In genomic region chr7:128791121-128791967, GRCh38 we compare ENCODE assay signal across 8 cellular contexts. TPM values are rescaled to one million over a fixed set of nuclear protein-coding genes. Genes with fewer than 3 reads are reported as not detected.
DNase-seq lines count a peak whose midpoint lies in the region; ATAC-seq and TF ChIP-seq lines count a peak whose summit lies in the region.

No MANE protein-coding gene starts in this region.

- TF ChIP-seq CTCF in ovary (IDR thresholded peaks at IDR 0.05): no peak
- no peak for TF ChIP-seq CTCF in thyroid gland (IDR thresholded peaks at IDR 0.05)

- WGBS in ovary, 3 donors: 0 to 1% (median 1%) methylated on average over 58 to 79 of the region's 80 CpGs
- WGBS in thyroid gland, 2 donors: 0% methylated on average over 26 to 38 of the region's 80 CpGs

- H3K4me1 ChIP-seq in SJCRH30 (peaks cover 14% of the 10 kb centered on the region), ovary (ENCODE audit: insufficient read depth) (peaks cover 4% of the 10 kb centered on the region), thyroid gland (peaks cover 8 to 9% of the 10 kb centered on the region in 2 donors)

- no peaks in the 10 kb centered on the region for H3K9me3 ChIP-seq in SJCRH30 (replicated peaks)
- no peaks in the 10 kb centered on the region for H3K9me3 ChIP-seq in ovary
- no peaks in the 10 kb centered on the region for H3K9me3 ChIP-seq in thyroid gland

- TF ChIP-seq EP300 in ovary (IDR thresholded peaks at IDR 0.05): no peak

- H3K27ac ChIP-seq in SJCRH30 (no peak overlapping the region), ovary (peak overlapping the region; percentile 23 to 39), thyroid gland (peak overlapping the region in 1 of 3 donors; percentile 37)

- in situ Hi-C loops in Caki2 (cut with HindIII; ENCODE audit: low pct_unique_long_range_greater_than_20kb, low sequenced_read_pairs): no loop called here

- H3K4me3 ChIP-seq in SJCRH30: peak overlapping the region; percentile 95
- H3K4me3 ChIP-seq in ovary: peak overlapping the region; percentile 70
- peak overlapping the region; percentile 58 to 88 (median 59) for H3K4me3 ChIP-seq in thyroid gland (replicated peaks in 1 of 3)

- TF ChIP-seq POLR2A in ovary (IDR thresholded peaks at IDR 0.05) (no peak), thyroid gland (IDR thresholded peaks at IDR 0.05) (no peak)

- H3K36me3 ChIP-seq in SJCRH30 (peaks cover 3% of the 10 kb centered on the region; the same call in 1 of the 2 replicates), ovary (no peaks in the 10 kb centered on the region), thyroid gland (no peaks in the 10 kb centered on the region)

- intact Hi-C loops in ovary (cut with DNase I) (loop anchor here in 1 of 4 donors (2.0 kb wide), 1 partner anchor 39 kb away; the partner anchor contains the start of gene FLNC), thyroid gland (cut with DNase I) (no loop called here)

- ATAC-seq in GM21390 (IDR thresholded peaks at IDR 0.05; ENCODE audit: unreplicated experiment): peak; percentile 88

- no peaks in the 10 kb centered on the region for H3K27me3 ChIP-seq in SJCRH30
- no peaks in the 10 kb centered on the region for H3K27me3 ChIP-seq in ovary
- H3K27me3 ChIP-seq in thyroid gland: no peaks in the 10 kb centered on the region

- DNase-seq in Caki2 (ENCODE audit: low read depth): peak; percentile 50
- DNase-seq in HuH-7.5 (ENCODE audit: low spot score): peak; percentile 83
- DNase-seq in SJCRH30: peak; percentile 76 to 83
- peak; percentile 75 for DNase-seq in activated naive CD4-positive, alpha-beta T cell treated with Interleukin-2 at 50 U/mL for 16 hours
- peak; percentile 62 for DNase-seq in glomerular visceral epithelial cell (ENCODE audit: extremely low spot score)
- peak; percentile 64 to 74 (median 69) for DNase-seq in ovary
- peak; percentile 62 to 67 for DNase-seq in thyroid gland

RNA-seq across cellular contexts. Expression of gene CCDC136, which starts 0.4 kb away (rescaled TPM):
- 2.7 and 5.2 TPM in 2 replicates for total RNA-seq in Caki2 (2014; rRNA removed; shearing (Covaris generic); ENCODE audit: low replicate concordance)
- total RNA-seq in SJCRH30 (2014; rRNA removed; shearing (Covaris generic)): 11.8 and 16.5 TPM in 2 replicates
- total RNA-seq in ovary (10 to 100 TPM in 1 of 7 donors, 1 to 10 TPM in 6; 2.4 to 14.0 (median 5.9) TPM), thyroid gland (1 to 10 TPM; 4.4 to 4.9 (median 4.6) TPM)
- 1 to 10 TPM; 3.4 to 4.4 TPM for polyA plus RNA-seq in ovary

RNA-seq across cellular contexts. Expression of gene OPN1SW, which starts 15.8 kb away (rescaled TPM):
- not detected in 2 replicates for total RNA-seq in Caki2 (2014; rRNA removed; shearing (Covaris generic); ENCODE audit: low replicate concordance)
- total RNA-seq in SJCRH30 (2014; rRNA removed; shearing (Covaris generic)): not detected in 2 replicates
- not detected for total RNA-seq in ovary
- not detected for polyA plus RNA-seq in ovary
- total RNA-seq in thyroid gland: not detected

RNA-seq across cellular contexts. Expression of gene FLNC, which starts 38.9 kb away (rescaled TPM):
- total RNA-seq in Caki2 (2014; rRNA removed; shearing (Covaris generic); ENCODE audit: low replicate concordance): 0.12 TPM in 1 of 2 replicates, not detected in the other
- 158 and 172 TPM in 2 replicates for total RNA-seq in SJCRH30 (2014; rRNA removed; shearing (Covaris generic))
- total RNA-seq in ovary (10 to 100 TPM in 6 of 7 donors, 1 to 10 TPM in 1; 8.0 to 51.2 (median 17.3) TPM), thyroid gland (10 to 100 TPM in 2 of 4 donors, 1 to 10 TPM in 2; 5.7 to 12.6 (median 9.3) TPM)
- polyA plus RNA-seq in ovary: 1 to 10 TPM; 6.5 to 6.8 TPM

RNA-seq across cellular contexts. Expression of gene CALU, which starts 52.2 kb away (rescaled TPM):
- 112 and 166 TPM in 2 replicates for total RNA-seq in Caki2 (2014; rRNA removed; shearing (Covaris generic); ENCODE audit: low replicate concordance)
- total RNA-seq in SJCRH30 (2014; rRNA removed; shearing (Covaris generic)): 290 and 291 TPM in 2 replicates
- 100 to 1,000 TPM in 2 of 7 donors, 10 to 100 TPM in 5; 48.9 to 110 (median 71.0) TPM for total RNA-seq in ovary
- polyA plus RNA-seq in ovary: 100 to 1,000 TPM in 1 of 2 donors, 10 to 100 TPM in 1; 38.9 to 187 TPM
- 100 to 1,000 TPM; 115 to 143 (median 132) TPM for total RNA-seq in thyroid gland
